15 cellular contexts compared by ENCODE assay signal in the genomic region with DNA sequence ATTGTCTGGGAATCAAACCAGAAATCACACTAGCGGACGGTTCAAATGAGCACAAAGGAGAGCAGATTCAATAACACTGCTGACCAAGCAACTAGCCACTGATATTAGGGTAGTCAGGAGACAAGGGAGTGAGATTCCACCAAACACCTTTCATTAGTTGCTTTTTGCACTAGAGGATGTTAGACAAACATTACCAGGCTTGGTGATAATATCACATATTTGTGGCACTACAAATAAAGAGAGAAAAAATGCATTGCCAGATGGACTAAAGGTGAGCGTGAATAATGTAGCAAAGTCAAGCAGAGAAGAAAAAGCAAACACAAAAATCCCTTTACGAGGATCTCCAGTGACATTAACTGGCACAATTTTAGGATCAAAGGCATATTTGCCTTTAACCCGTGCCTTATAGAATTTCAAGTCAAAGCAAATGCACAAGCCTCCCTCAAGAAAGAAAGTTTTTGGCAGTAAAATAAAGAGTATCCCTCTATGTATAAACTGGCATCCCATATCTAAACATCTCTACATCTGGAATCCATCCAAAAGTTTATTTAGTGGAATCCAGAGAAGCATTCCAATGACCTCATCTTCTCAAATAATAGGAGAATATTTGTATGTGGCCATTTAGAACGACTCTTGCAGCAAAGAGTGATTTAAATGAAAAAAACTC.
A peak's percentile ranks its signal among the peaks of the same experiment; 100 is the strongest.
DNase-seq lines count a peak whose midpoint lies in the region; TF ChIP-seq lines count a peak whose summit lies in the region.
"Had no signal": no experiment of that assay in that cellular context is flagged by ENCODE, and none has a peak within 500 bp of the region (broad histone marks: within the 10 kb centered on the region; RNA-seq: fewer than 3 reads in every experiment).

No MANE protein-coding gene starts in this region.

- peak; percentile 27 for DNase-seq in G401 (ENCODE audit: low spot score)
- DNase-seq in NCI-H226: peak; percentile 62
- peak; percentile 8 for DNase-seq in cerebellum (ENCODE audit: low spot score)
- peak; percentile 23 for DNase-seq in mesenchymal stem cell
- no peak for DNase-seq in occipital lobe (lab: John Stamatoyannopoulos, UW)
- no peak for DNase-seq in epidermal melanocyte (ENCODE audit: insufficient read length, low spot score)
- DNase-seq in Calu3: no peak
- no peak for DNase-seq in suprapubic skin (ENCODE audit: low spot score in 2 of 2)
- DNase-seq: effector CD8-positive, alpha-beta T cell; foreskin melanocyte; lower lobe of right lung; stimulated activated CD4-positive, alpha-beta T cell treated with anti-CD3 and anti-CD28 coated beads, Interleukin-1b, Interleukin-23, amount 100 ng/mL, for 48 hours; T-helper 9 cell had no signal

- no peak overlapping the region for H4K8ac ChIP-seq in mesenchymal stem cell (ENCODE audit: low read length)

- H3K4ac ChIP-seq in mesenchymal stem cell (ENCODE audit: low read depth in 1 of 2, low read length in 2 of 2): no peak overlapping the region

- no peak overlapping the region for H3K18ac ChIP-seq in mesenchymal stem cell (ENCODE audit: low read depth in 1 of 2, low read length in 2 of 2)

- H3K27me3 Mint-ChIP-seq in Calu3 (ENCODE audit: unreplicated experiment): no peaks in the 10 kb centered on the region
- H3K27me3 Mint-ChIP-seq: brain; natural killer cell treated with Interleukin-12 subunit alpha and Interleukin-12 subunit beta and Interleukin-15 and Interleukin-18, amount 100 ng/mL, for 72 hours had no signal

- H3K27me3 ChIP-seq in mesenchymal stem cell (ENCODE audit: control insufficient read depth in 1 of 2, insufficient read depth in 1 of 2, low read length in 2 of 2) (no peaks in the 10 kb centered on the region), suprapubic skin (no peaks in the 10 kb centered on the region)

- no peak overlapping the region for H2AFZ ChIP-seq in mesenchymal stem cell (ENCODE audit: low read depth, low read length)

- no peak overlapping the region for H3K14ac ChIP-seq in mesenchymal stem cell (ENCODE audit: low read length in 2 of 2)

- peak overlapping the region; percentile 37 for H3K27ac ChIP-seq in mesenchymal stem cell (ENCODE audit: low read length, poor library complexity, severe bottlenecking)
- no peak overlapping the region for H3K27ac ChIP-seq in suprapubic skin
- H3K27ac ChIP-seq: lower lobe of right lung had no signal

- no peak overlapping the region for H2BK120ac ChIP-seq in mesenchymal stem cell (ENCODE audit: low read depth, low read length)

- no peak for TF ChIP-seq POLR2A in suprapubic skin (IDR thresholded peaks at IDR 0.05)

- H3K9ac ChIP-seq in mesenchymal stem cell (ENCODE audit: low read length): no peak overlapping the region

- H3K23ac ChIP-seq in mesenchymal stem cell (ENCODE audit: low read length in 2 of 2): no peak overlapping the region

- H2BK5ac ChIP-seq in mesenchymal stem cell (ENCODE audit: low read depth, low read length, poor library complexity, severe bottlenecking): no peak overlapping the region

- no peak overlapping the region for H4K91ac ChIP-seq in mesenchymal stem cell (ENCODE audit: low read length)

- H3K4me3 Mint-ChIP-seq in Calu3 (ENCODE audit: low read depth, unreplicated experiment): no peak overlapping the region
- H3K4me3 Mint-ChIP-seq: brain; natural killer cell treated with Interleukin-12 subunit alpha and Interleukin-12 subunit beta and Interleukin-15 and Interleukin-18, amount 100 ng/mL, for 72 hours had no signal

- peak overlapping the region; percentile 11 for H3K4me2 ChIP-seq in mesenchymal stem cell (ENCODE audit: low read length, poor library complexity, severe bottlenecking)

- no peak overlapping the region for H3K27ac Mint-ChIP-seq in Calu3 (ENCODE audit: unreplicated experiment)
- H3K27ac Mint-ChIP-seq: brain; natural killer cell treated with Interleukin-12 subunit alpha and Interleukin-12 subunit beta and Interleukin-15 and Interleukin-18, amount 100 ng/mL, for 72 hours had no signal

- intact Hi-C loops in Calu3 (cut with micrococcal nuclease; ENCODE audit: unreplicated experiment): no loop called here

- H3K36me3 ChIP-seq in mesenchymal stem cell (ENCODE audit: control insufficient read depth in 1 of 2, insufficient read depth in 2 of 2, low read depth in 1 of 2, low read length in 2 of 2) (no peaks in the 10 kb centered on the region), suprapubic skin (no peaks in the 10 kb centered on the region)
- H3K36me3 ChIP-seq: lower lobe of right lung had no signal

- TF ChIP-seq EP300 in suprapubic skin (IDR thresholded peaks at IDR 0.05): no peak

- H3K9me3 Mint-ChIP-seq in Calu3 (ENCODE audit: low read depth, unreplicated experiment): peaks cover 6% of the 10 kb centered on the region
- H3K9me3 Mint-ChIP-seq: brain had no signal

- H3K4me3 ChIP-seq in mesenchymal stem cell (ENCODE audit: insufficient read depth in 1 of 2, low read depth in 1 of 2, low read length in 2 of 2) (no peak overlapping the region), suprapubic skin (no peak overlapping the region)
- H3K4me3 ChIP-seq: lower lobe of right lung had no signal

- TF ChIP-seq CTCF in Calu3 (IDR thresholded peaks at IDR 0.05; ENCODE audit: unreplicated experiment) (no peak), suprapubic skin (IDR thresholded peaks at IDR 0.05) (no peak)

- CTCF ChIA-PET in Calu3 (lab: Charles Lee): no interaction called here

- H3K9me3 ChIP-seq in mesenchymal stem cell (ENCODE audit: control insufficient read depth, low read length) (no peaks in the 10 kb centered on the region), suprapubic skin (no peaks in the 10 kb centered on the region)
- H3K9me3 ChIP-seq: lower lobe of right lung had no signal

- H3K79me1 ChIP-seq in mesenchymal stem cell (replicated peaks; ENCODE audit: low read length, poor library complexity, severe bottlenecking): no peaks in the 10 kb centered on the region

- BruUV-seq in Calu3 (replicated peaks; lab: Mats Ljungman, UMichigan): no TSS peak

- no peaks in the 10 kb centered on the region for H3K36me3 Mint-ChIP-seq in Calu3 (ENCODE audit: insufficient read depth, unreplicated experiment)
- H3K36me3 Mint-ChIP-seq: brain; natural killer cell treated with Interleukin-12 subunit alpha and Interleukin-12 subunit beta and Interleukin-15 and Interleukin-18, amount 100 ng/mL, for 72 hours had no signal

- H2AK5ac ChIP-seq in mesenchymal stem cell (ENCODE audit: low read length, severe bottlenecking): no peak overlapping the region

- no peak overlapping the region for H2BK15ac ChIP-seq in mesenchymal stem cell (ENCODE audit: low read depth, poor library complexity, severe bottlenecking)

- H2BK12ac ChIP-seq in mesenchymal stem cell (ENCODE audit: low read length in 2 of 2): no peak overlapping the region

- no peaks in the 10 kb centered on the region for H3K4me1 Mint-ChIP-seq in Calu3 (ENCODE audit: low read depth, unreplicated experiment)

- 23% methylated on average over 3 of the region's 6 CpGs for WGBS in mesenchymal stem cell
- WGBS in suprapubic skin: 37% methylated on average over 6 of the region's 6 CpGs

- no peaks in the 10 kb centered on the region for H3K4me1 ChIP-seq in mesenchymal stem cell (ENCODE audit: control insufficient read depth, insufficient read depth, low read depth, low read length)
- H3K4me1 ChIP-seq in suprapubic skin: no peaks in the 10 kb centered on the region
- H3K4me1 ChIP-seq: lower lobe of right lung had no signal

- in situ Hi-C loops in G401 (cut with HindIII; ENCODE audit: low sequenced_read_pairs): no loop called here

Comparison
In these comparisons a context has a peak if more than half of its experiments do, and no peak if none do; other contexts are left out.
1. DNase-seq: peak in G401 (single experiment), NCI-H226 (single experiment), cerebellum (single experiment) and mesenchymal stem cell (single experiment); none in occipital lobe (single experiment), epidermal melanocyte (single experiment), Calu3 (single experiment) and suprapubic skin (0 of 2).